In the genomic region with DNA sequence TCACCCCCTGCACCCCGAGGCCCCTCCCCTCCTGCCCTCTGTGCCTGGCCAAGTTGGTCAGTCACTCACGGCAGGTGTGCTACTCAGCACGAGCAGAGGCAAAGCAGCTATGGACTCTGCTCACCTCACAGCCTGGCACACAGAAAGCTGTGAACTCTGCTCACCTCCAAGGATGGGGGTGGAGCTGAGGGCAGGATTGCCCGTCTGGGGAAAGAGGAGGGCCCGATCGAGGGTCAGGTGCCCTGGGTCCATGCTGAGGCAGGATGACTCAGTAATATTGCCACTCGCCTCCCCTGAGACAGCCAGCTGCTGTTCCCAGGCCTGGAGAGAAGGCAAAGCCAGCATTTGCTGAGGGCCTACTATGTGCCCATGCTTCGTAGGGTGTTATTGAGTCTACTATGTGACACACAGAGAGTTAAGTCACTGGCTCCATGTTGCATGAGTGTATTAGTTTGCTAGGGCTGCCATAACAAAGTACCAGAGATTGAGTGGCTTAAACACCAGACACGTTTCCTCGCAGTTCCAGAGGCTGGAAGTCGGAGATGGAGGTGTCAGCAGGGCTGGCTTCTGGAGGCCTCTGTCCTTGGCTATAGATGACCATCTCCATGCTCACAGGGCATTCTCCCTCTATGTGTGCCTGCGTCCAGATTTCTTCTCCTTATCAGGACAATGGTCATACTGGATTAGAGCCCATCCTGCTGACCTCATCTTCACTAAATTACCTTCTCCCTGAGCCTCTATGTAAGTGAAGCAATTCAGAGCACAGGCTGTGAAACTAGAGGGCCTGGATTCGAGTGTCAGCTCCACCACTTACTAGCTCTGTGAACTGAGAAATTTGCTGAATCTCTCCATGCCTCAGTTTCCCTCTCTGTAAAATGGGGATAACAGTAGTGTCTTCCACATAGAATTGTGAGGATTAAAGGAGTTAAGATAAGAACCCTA, we compare ENCODE assay signal across 9 cellular contexts. TPM values are rescaled to one million over a fixed set of nuclear protein-coding genes. Genes with fewer than 3 reads are reported as not detected.
A peak's percentile ranks its signal among the peaks of the same experiment; 100 is the strongest.
DNase-seq lines count a peak whose midpoint lies in the region; ATAC-seq, FAIRE-seq and TF ChIP-seq lines count a peak whose summit lies in the region.
"Had no signal": no experiment of that assay in that cellular context is flagged by ENCODE, and none has a peak within 500 bp of the region (broad histone marks: within the 10 kb centered on the region; RNA-seq: fewer than 3 reads in every experiment).

No MANE protein-coding gene starts in this region.

- H4K91ac ChIP-seq in mesenchymal stem cell (ENCODE audit: low read length), result peak overlapping the region; percentile 81

- H3K79me2 ChIP-seq in K562 (ENCODE audit: control insufficient read depth, insufficient read depth, low read length), result no peaks in the 10 kb centered on the region

- H3K4me1 Mint-ChIP-seq in activated CD8-positive, alpha-beta memory T cell treated with anti-CD3 and anti-CD28 coated beads, Interleukin-2, amount 10 ng/mL, durations not matched to agents 7 days and 5 days, result peaks cover 54% of the 10 kb centered on the region
- peaks cover 29% of the 10 kb centered on the region for H3K4me1 Mint-ChIP-seq in activated CD4-positive, alpha-beta T cell treated with anti-CD3 and anti-CD28 coated beads, Interleukin-2, amount 10 ng/mL, durations not matched to agents 24 days and 14 days

- H3K9ac ChIP-seq in K562 (ENCODE audit: insufficient read depth in 1 of 2, low read depth in 2 of 2, low read length in 2 of 2), result peak overlapping the region in 1 of 2 experiments; percentile 56; a peak in 1 of 4 replicates
- peak overlapping the region; percentile 73 for H3K9ac ChIP-seq in mesenchymal stem cell (ENCODE audit: low read length)

- no peak overlapping the region for H3K4me3 Mint-ChIP-seq in activated CD8-positive, alpha-beta memory T cell treated with anti-CD3 and anti-CD28 coated beads, Interleukin-2, amount 10 ng/mL, durations not matched to agents 7 days and 5 days
- H3K4me3 Mint-ChIP-seq in activated CD4-positive, alpha-beta T cell treated with anti-CD3 and anti-CD28 coated beads, Interleukin-2, amount 10 ng/mL, durations not matched to agents 24 days and 14 days, result no peak overlapping the region

- DNase-seq in activated CD8-positive, alpha-beta memory T cell treated with anti-CD3 and anti-CD28 coated beads, Interleukin-2, amount 10 ng/mL, durations not matched to agents 7 days and 5 days, result no peak
- no peak for DNase-seq in activated CD8-positive, alpha-beta memory T cell treated with anti-CD3 and anti-CD28 coated beads for 24 hours
- DNase-seq in K562 (ENCODE audit: extremely low read depth in 1 of 4, low spot score in 3 of 4) (no peak), mesenchymal stem cell (peak; percentile 70)
- no peak for DNase-seq in activated CD4-positive, alpha-beta T cell treated with anti-CD3 and anti-CD28 coated beads, Interleukin-2, amount 10 ng/mL, durations not matched to agents 24 days and 14 days
- DNase-seq: dorsolateral prefrontal cortex had no signal

- H3K4me2 ChIP-seq in K562 (ENCODE audit: insufficient read depth, low read length) (no peak overlapping the region), mesenchymal stem cell (ENCODE audit: low read length, poor library complexity, severe bottlenecking) (no peak overlapping the region)

- no peaks in the 10 kb centered on the region for H3K9me3 Mint-ChIP-seq in activated CD8-positive, alpha-beta memory T cell treated with anti-CD3 and anti-CD28 coated beads, Interleukin-2, amount 10 ng/mL, durations not matched to agents 7 days and 5 days (ENCODE audit: low read depth)
- H3K9me3 Mint-ChIP-seq in activated CD4-positive, alpha-beta T cell treated with anti-CD3 and anti-CD28 coated beads, Interleukin-2, amount 10 ng/mL, durations not matched to agents 24 days and 14 days, result peaks cover 6% of the 10 kb centered on the region

- no peak for TF ChIP-seq RAD21 in K562 (CRISPR knock-in tag; conservative IDR thresholded peaks at IDR 0.05 in 1 of 2, IDR thresholded peaks at IDR 0.05 in 1 of 2)

- H4K8ac ChIP-seq in mesenchymal stem cell (ENCODE audit: low read length), result peak overlapping the region; percentile 33

- H3K4me1 ChIP-seq in K562 (replicated peaks in 1 of 2; ENCODE audit: control insufficient read depth in 2 of 2, insufficient read depth in 2 of 2, low read length in 2 of 2), result peaks cover 7 to 9% of the 10 kb centered on the region in 2 experiments; a peak in 4 of 5 replicates
- H3K4me1 ChIP-seq in mesenchymal stem cell (ENCODE audit: control insufficient read depth, insufficient read depth, low read depth, low read length), result peaks cover 56% of the 10 kb centered on the region
- H3K4me1 ChIP-seq in urinary bladder (ENCODE audit: insufficient read depth), result peaks cover 6% of the 10 kb centered on the region

- POLR2A ChIA-PET in K562 (lab: Yijun Ruan, JAX), result interaction anchor here (0.6 to 1.1 kb wide), 6 partner anchors 9 to 1417 kb away, joined by 3 to 8 read pairs (median 3); no protein-coding TSS in a partner anchor

- FAIRE-seq in K562 (lab: Jason Lieb, UNC), result no peak

- ATAC-seq in activated CD8-positive, alpha-beta memory T cell treated with anti-CD3 and anti-CD28 coated beads, Interleukin-2, amount 10 ng/mL, durations not matched to agents 7 days and 5 days, result no peak
- ATAC-seq in K562 (no peak), GM21381 (IDR thresholded peaks at IDR 0.05; ENCODE audit: unreplicated experiment) (no peak), HG03457 (IDR thresholded peaks at IDR 0.05; ENCODE audit: unreplicated experiment) (no peak)

- in situ Hi-C loops in K562 (cut with MboI), result no loop called here

- H3K27me3 Mint-ChIP-seq in activated CD8-positive, alpha-beta memory T cell treated with anti-CD3 and anti-CD28 coated beads, Interleukin-2, amount 10 ng/mL, durations not matched to agents 7 days and 5 days, result peaks cover 10% of the 10 kb centered on the region
- H3K27me3 Mint-ChIP-seq in activated CD4-positive, alpha-beta T cell treated with anti-CD3 and anti-CD28 coated beads, Interleukin-2, amount 10 ng/mL, durations not matched to agents 24 days and 14 days, result peaks cover 3% of the 10 kb centered on the region

- H2BK5ac ChIP-seq in mesenchymal stem cell (ENCODE audit: low read depth, low read length, poor library complexity, severe bottlenecking), result no peak overlapping the region

- peak overlapping the region; percentile 86 to 91 for H2BK12ac ChIP-seq in mesenchymal stem cell (ENCODE audit: low read length in 2 of 2)

- no peaks in the 10 kb centered on the region for H4K20me1 ChIP-seq in K562 (replicated peaks; ENCODE audit: control insufficient read depth, insufficient read depth, low read length)

- intact Hi-C loops in K562 (cut with micrococcal nuclease), result no loop called here
- intact Hi-C loops in activated CD4-positive, alpha-beta T cell treated with anti-CD3 and anti-CD28 coated beads, Interleukin-2, amount 10 ng/mL, durations not matched to agents 24 days and 14 days (cut with micrococcal nuclease), result loop anchor here (2.0 kb wide), 1 partner anchor 13 kb away; the partner anchor contains the start of gene TSKU

- BruUV-seq in K562 (replicated peaks; lab: Mats Ljungman, UMichigan), result no TSS peak

- no peaks in the 10 kb centered on the region for H3K27me3 ChIP-seq in K562 (ENCODE audit: control insufficient read depth in 2 of 2, insufficient read depth in 2 of 2, low read length in 2 of 2)
- H3K27me3 ChIP-seq in mesenchymal stem cell (ENCODE audit: control insufficient read depth in 1 of 2, insufficient read depth in 1 of 2, low read length in 2 of 2), result no peaks in the 10 kb centered on the region
- H3K27me3 ChIP-seq: dorsolateral prefrontal cortex had no signal

- peak overlapping the region; percentile 24 for H2AK5ac ChIP-seq in mesenchymal stem cell (ENCODE audit: low read length, severe bottlenecking)

- TF ChIP-seq CTCF in K562 (IDR thresholded peaks at IDR 0.05 in 2 of 3, conservative IDR thresholded peaks at IDR 0.05 in 1 of 3; ENCODE audit: insufficient read depth in 2 of 3, low read depth in 1 of 3, low read length in 3 of 3), result no peak

- no peaks in the 10 kb centered on the region for H3K36me3 Mint-ChIP-seq in activated CD8-positive, alpha-beta memory T cell treated with anti-CD3 and anti-CD28 coated beads, Interleukin-2, amount 10 ng/mL, durations not matched to agents 7 days and 5 days
- no peaks in the 10 kb centered on the region for H3K36me3 Mint-ChIP-seq in activated CD4-positive, alpha-beta T cell treated with anti-CD3 and anti-CD28 coated beads, Interleukin-2, amount 10 ng/mL, durations not matched to agents 24 days and 14 days (ENCODE audit: low read depth)

- no peak overlapping the region for H3K23ac ChIP-seq in mesenchymal stem cell (ENCODE audit: low read length in 2 of 2)

- H3K27ac ChIP-seq in K562 (ENCODE audit: extremely low read depth, low read depth, low read length) (no peak overlapping the region), mesenchymal stem cell (ENCODE audit: low read length, poor library complexity, severe bottlenecking) (peak overlapping the region; percentile 91), urinary bladder (ENCODE audit: low read depth) (peak overlapping the region; percentile 71)

- no peak overlapping the region for H2BK120ac ChIP-seq in mesenchymal stem cell (ENCODE audit: low read depth, low read length)

- peak overlapping the region in 1 of 2 experiments; percentile 36 for H3K14ac ChIP-seq in mesenchymal stem cell (ENCODE audit: low read length in 2 of 2)

- no peaks in the 10 kb centered on the region for H3K9me3 ChIP-seq in K562 (replicated peaks; ENCODE audit: control insufficient read depth, insufficient read depth, low read depth, low read length)
- no peaks in the 10 kb centered on the region for H3K9me3 ChIP-seq in mesenchymal stem cell (ENCODE audit: control insufficient read depth, low read length)

- H3K79me1 ChIP-seq in mesenchymal stem cell (replicated peaks; ENCODE audit: low read length, poor library complexity, severe bottlenecking), result no peaks in the 10 kb centered on the region

- H2AFZ ChIP-seq in K562 (ENCODE audit: low read depth, low read length), result no peak overlapping the region
- no peak overlapping the region for H2AFZ ChIP-seq in mesenchymal stem cell (ENCODE audit: low read depth, low read length)

- CTCF ChIA-PET in activated CD8-positive, alpha-beta memory T cell treated with anti-CD3 and anti-CD28 coated beads, Interleukin-2, amount 10 ng/mL, durations not matched to agents 7 days and 5 days (lab: Charles Lee), result interaction anchor here (1.0 to 2.1 kb wide), 6 partner anchors 12 to 158 kb away, joined by 3 to 5 read pairs (median 4); no protein-coding TSS in a partner anchor
- CTCF ChIA-PET in K562 (lab: Yijun Ruan, JAX; ENCODE audit: low intra/inter-chr PET ratio), result no interaction called here

- H3K4me3 ChIP-seq in K562, result no peak overlapping the region
- no peak overlapping the region for H3K4me3 ChIP-seq in mesenchymal stem cell (ENCODE audit: insufficient read depth in 1 of 2, low read depth in 1 of 2, low read length in 2 of 2)
- H3K4me3 ChIP-seq in urinary bladder (ENCODE audit: low read depth, low read length), result no peak overlapping the region
- H3K4me3 ChIP-seq: dorsolateral prefrontal cortex had no signal

- no peaks in the 10 kb centered on the region for H3K9me1 ChIP-seq in K562 (ENCODE audit: control insufficient read depth, insufficient read depth, low read length)

- H3K4ac ChIP-seq in mesenchymal stem cell (ENCODE audit: low read depth in 1 of 2, low read length in 2 of 2), result peak overlapping the region; percentile 42 to 52

- no peak for TF ChIP-seq POLR2A in K562 (conservative IDR thresholded peaks at IDR 0.05)

- H2BK15ac ChIP-seq in mesenchymal stem cell (ENCODE audit: low read depth, poor library complexity, severe bottlenecking), result no peak overlapping the region

- H3K27ac Mint-ChIP-seq in activated CD8-positive, alpha-beta memory T cell treated with anti-CD3 and anti-CD28 coated beads, Interleukin-2, amount 10 ng/mL, durations not matched to agents 7 days and 5 days, result peak overlapping the region; percentile 71
- no peak overlapping the region for H3K27ac Mint-ChIP-seq in activated CD4-positive, alpha-beta T cell treated with anti-CD3 and anti-CD28 coated beads, Interleukin-2, amount 10 ng/mL, durations not matched to agents 24 days and 14 days

- H3K36me3 ChIP-seq in K562 (ENCODE audit: control insufficient read depth, insufficient read depth, low read length) (no peaks in the 10 kb centered on the region), mesenchymal stem cell (ENCODE audit: control insufficient read depth in 1 of 2, insufficient read depth in 2 of 2, low read depth in 1 of 2, low read length in 2 of 2) (no peaks in the 10 kb centered on the region), urinary bladder (ENCODE audit: insufficient read depth) (no peaks in the 10 kb centered on the region)

- H3K18ac ChIP-seq in mesenchymal stem cell (ENCODE audit: low read depth in 1 of 2, low read length in 2 of 2), result peak overlapping the region; percentile 31 to 67

- WGBS in K562 (ENCODE audit: insufficient coverage, low coverage, missing lambda C conversion rate), result 33% methylated on average over 10 of the region's 13 CpGs
- whole genome bisulfite sequencing in mesenchymal stem cell, result 68% methylated on average over 13 of the region's 13 CpGs
- WGBS in urinary bladder, result 88% methylated on average over 13 of the region's 13 CpGs

- no peak for TF ChIP-seq EP300 in K562 (IDR thresholded peaks at IDR 0.05; ENCODE audit: low read length)

RNA-seq across cellular contexts. Expression of gene TSKU, which starts 13.2 kb away (rescaled TPM):
- 1 to 10 TPM in 1 of 2 experiments, under 1 TPM in 1; 0.35 to 1.5 TPM for total RNA-seq in activated CD8-positive, alpha-beta memory T cell treated with anti-CD3 and anti-CD28 coated beads, Interleukin-2, amount 10 ng/mL, durations not matched to agents 7 days and 5 days
- total RNA-seq in K562 (2011; cell fraction: chromatin; rRNA removed; ENCODE audit: low replicate concordance), result 11.1 and 28.4 TPM in 2 replicates
- 25.8 and 29.7 TPM in 2 replicates for total RNA-seq in K562 (2011; cell fraction: nucleolus; rRNA removed)
- 21.8 and 26.4 TPM in 2 replicates for total RNA-seq in K562 (2011; cell fraction: nucleoplasm; rRNA removed)
- 8.4 and 14.1 TPM in 2 replicates for total RNA-seq in K562 (2014; rRNA removed)
- 3.3 and 4.2 TPM in 2 replicates for total RNA-seq in K562 (2014; rRNA removed; fragmentation: Illumina TruSeq; extraction: Trizol)
- total RNA-seq in K562 (2015; rRNA removed; fragmentation: Illumina TruSeq; extraction: Trizol), result 6.6 and 6.8 TPM in 2 replicates
- total RNA-seq in K562 (2021), result 11.9 and 14.1 TPM in 2 replicates
- 10.1 and 13.8 TPM in 2 replicates for polyA plus RNA-seq in K562 (2011; rRNA removed)
- 13.9 and 37.3 TPM in 2 replicates for polyA plus RNA-seq in K562 (2011; cell fraction: cytosol; rRNA removed)
- polyA plus RNA-seq in K562 (2011; cell fraction: nucleus; rRNA removed), result 7.1 and 14.0 TPM in 2 replicates
- polyA plus RNA-seq in K562 (2012), result 11.1 and 12.1 TPM in 2 replicates
- 8.4 and 12.1 TPM in 2 replicates for polyA plus RNA-seq in K562 (2014; fragmentation: Illumina TruSeq; extraction: Trizol)
- 1 to 10 TPM in 1 of 2 experiments, under 1 TPM in 1; 0.60 to 1.0 TPM for polyA plus RNA-seq in K562 (2014; fragmentation: Nextera tagmentation; extraction: Ambion mirVana)
- 9.1 and 12.3 TPM in 2 replicates for polyA plus RNA-seq in K562 (2014; rRNA removed)
- 7.3 and 10.2 TPM in 2 replicates for polyA minus RNA-seq in K562 (2011; rRNA and poly(A)+ RNA removed)
- polyA minus RNA-seq in K562 (2011; cell fraction: cytosol; rRNA and poly(A)+ RNA removed), result 11.4 and 12.7 TPM in 2 replicates
- 12.3 and 13.4 TPM in 2 replicates for polyA minus RNA-seq in K562 (2011; cell fraction: nucleus; rRNA and poly(A)+ RNA removed)
- 47.5 TPM for polyA plus RNA-seq in mesenchymal stem cell (2013, experiment 1 of 2)
- 48.4 TPM for polyA plus RNA-seq in mesenchymal stem cell (2013, experiment 2 of 2)
- 10.0 TPM for total RNA-seq in urinary bladder
- polyA plus RNA-seq in urinary bladder, result 55.9 TPM
- 3.4 and 5.2 TPM in 2 replicates for total RNA-seq in activated CD4-positive, alpha-beta T cell treated with anti-CD3 and anti-CD28 coated beads, Interleukin-2, amount 10 ng/mL, durations not matched to agents 24 days and 14 days
